ENCODE assay signal across 8 cellular contexts in genomic region chr3:42192334-42193200, GRCh38.
A peak's percentile ranks its signal among the peaks of the same experiment; 100 is the strongest.
DNase-seq lines count a peak whose midpoint lies in the region; ATAC-seq and TF ChIP-seq lines count a peak whose summit lies in the region.

No MANE protein-coding gene starts in this region.

- dilution Hi-C loops in mammary epithelial cell (cut with HindIII; ENCODE audit: low sequenced_read_pairs): loop anchor here (5.0 to 10.0 kb wide), 2 partner anchors 90 to 278 kb away; no protein-coding TSS in a partner anchor

- H3K79me2 ChIP-seq in mammary epithelial cell (ENCODE audit: insufficient read depth, low read length): peaks cover 23% of the 10 kb centered on the region

- BruUV-seq in mammary epithelial cell (replicated peaks; lab: Mats Ljungman, UMichigan): no TSS peak

- no peak for TF ChIP-seq CTCF in mammary epithelial cell (conservative IDR thresholded peaks at IDR 0.05 in 1 of 2, IDR thresholded peaks at IDR 0.05 in 1 of 2; ENCODE audit: extremely low read depth in 1 of 2, insufficient read depth in 1 of 2, low read depth in 1 of 2, low read length in 2 of 2)

- ATAC-seq in GM21723 (IDR thresholded peaks at IDR 0.05; ENCODE audit: unreplicated experiment) (peak; percentile 38), HG03565 (IDR thresholded peaks at IDR 0.05; ENCODE audit: unreplicated experiment) (no peak)

- no peaks in the 10 kb centered on the region for H4K20me1 ChIP-seq in mammary epithelial cell (ENCODE audit: insufficient read depth, low read length)

- H3K36me3 ChIP-seq in mammary epithelial cell (ENCODE audit: insufficient read depth, low read length): peaks cover 28% of the 10 kb centered on the region

- WGBS in mammary epithelial cell (ENCODE audit: low coverage, missing lambda C conversion rate): 98% methylated on average over 8 of the region's 8 CpGs

- H3K27me3 ChIP-seq in mammary epithelial cell (ENCODE audit: insufficient read depth, low read length): no peaks in the 10 kb centered on the region

- H2AFZ ChIP-seq in mammary epithelial cell (ENCODE audit: low read depth, low read length): no peak overlapping the region

- CTCF ChIA-PET in mammary epithelial cell (lab: Charles Lee; ENCODE audit: low non-redundant PET): no interaction called here

- H3K4me1 ChIP-seq in mammary epithelial cell (ENCODE audit: insufficient read depth, low read length): peaks cover 7% of the 10 kb centered on the region

- H3K4me3 ChIP-seq in mammary epithelial cell (replicated peaks in 1 of 3; ENCODE audit: insufficient read depth in 1 of 3, low read depth in 2 of 3, low read length in 3 of 3): no peak overlapping the region

- H3K9me3 ChIP-seq in mammary epithelial cell (replicated peaks; ENCODE audit: insufficient read depth, low read length): no peaks in the 10 kb centered on the region

- H3K27ac ChIP-seq in mammary epithelial cell (ENCODE audit: insufficient read depth, low read depth, low read length): no peak overlapping the region

- no peak overlapping the region for H3K9ac ChIP-seq in mammary epithelial cell (ENCODE audit: insufficient read depth, low read length)

- H3K4me2 ChIP-seq in mammary epithelial cell (ENCODE audit: insufficient read depth, low read depth, low read length): no peak overlapping the region

- DNase-seq in GF-D8 (lab: John Stamatoyannopoulos, UW) (peak; percentile 75), MV-4-11 (lab: John Stamatoyannopoulos, UW) (peak; percentile 88), hepatic stellate cell (ENCODE audit: low spot score) (peak; percentile 70), NCI-H1105 (lab: John Stamatoyannopoulos, UW) (no peak), mammary epithelial cell (no peak), NCI-H128 (lab: John Stamatoyannopoulos, UW; ENCODE audit: unreplicated experiment) (no peak)

- intact Hi-C loops in mammary epithelial cell (cut with micrococcal nuclease): loop anchor here (10.0 kb wide), 1 partner anchor 198 kb away; no protein-coding TSS in a partner anchor

- in situ Hi-C loops in mammary epithelial cell (cut with MboI; ENCODE audit: low sequenced_read_pairs in 2 of 2): loop anchor here (10.0 to 25.0 kb wide), 2 partner anchors 278 to 305 kb away; no protein-coding TSS in a partner anchor

Comparison
In these comparisons a context has a peak if more than half of its experiments do, and no peak if none do; other contexts are left out.
1. DNase-seq: peak in GF-D8 (single experiment), MV-4-11 (single experiment) and hepatic stellate cell (single experiment); none in NCI-H1105 (single experiment), mammary epithelial cell (single experiment) and NCI-H128 (single experiment).